In the genomic region with DNA sequence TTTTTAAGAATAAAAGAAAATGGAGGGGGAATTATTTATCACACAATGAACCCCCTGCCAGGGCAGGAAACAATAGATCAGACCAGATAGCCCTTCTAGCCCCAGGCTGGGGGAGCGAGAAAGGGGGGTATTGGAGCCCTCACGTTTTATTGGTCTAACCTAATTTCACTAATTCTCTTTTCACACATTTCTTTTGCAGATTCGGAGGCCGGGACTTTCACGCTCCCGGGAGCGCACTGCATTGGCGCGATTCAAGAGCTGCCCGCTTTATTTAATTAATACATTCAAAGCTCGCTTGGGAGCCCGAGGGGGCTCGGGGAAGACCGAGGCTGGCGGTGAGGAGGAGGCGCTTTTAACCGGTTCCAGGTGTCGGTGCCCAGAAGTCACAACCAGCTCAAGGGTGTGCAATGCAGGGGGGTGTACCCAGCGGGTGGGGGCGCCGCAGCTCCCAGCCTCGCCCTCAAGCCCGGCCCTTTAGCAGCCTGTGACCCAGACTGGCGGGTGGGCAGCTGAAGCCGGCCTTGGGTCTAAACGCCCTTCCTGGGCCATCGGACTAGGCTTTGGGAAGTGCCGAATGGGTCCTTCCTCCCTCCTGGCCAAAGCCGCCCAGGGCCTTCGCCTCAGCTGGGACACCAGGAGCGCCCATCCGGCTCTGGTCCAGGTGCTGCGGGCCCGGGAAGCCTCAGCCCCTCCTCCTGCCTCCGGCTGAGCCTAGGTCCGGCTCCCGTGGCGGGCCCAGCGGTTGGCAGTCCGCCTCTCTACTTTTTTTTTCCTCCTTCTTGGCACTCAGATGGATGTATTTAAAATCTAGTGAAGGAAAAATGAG, we compare ENCODE assay signal across 11 cellular contexts. TPM values are rescaled to one million over a fixed set of nuclear protein-coding genes. Genes with fewer than 3 reads are reported as not detected.
DNase-seq lines count a peak whose midpoint lies in the region; ATAC-seq lines count a peak whose summit lies in the region.
"Had no signal": no experiment of that assay in that cellular context is flagged by ENCODE, and none has a peak within 500 bp of the region (broad histone marks: within the 10 kb centered on the region; RNA-seq: fewer than 3 reads in every experiment).

No MANE protein-coding gene starts in this region.

- H3K4me1 Mint-ChIP-seq in immature natural killer cell, result peaks cover 23 to 45% of the 10 kb centered on the region in 2 donors

- H3K4me1 ChIP-seq in stomach smooth muscle (ENCODE audit: control insufficient read depth, insufficient read depth, low read length), result peaks cover 33% of the 10 kb centered on the region

- peak overlapping the region; percentile 23 to 63 (median 44) for H3K4me3 Mint-ChIP-seq in immature natural killer cell

- no peaks in the 10 kb centered on the region for H3K36me3 ChIP-seq in stomach smooth muscle (ENCODE audit: control insufficient read depth in 2 of 2, insufficient read depth in 2 of 2, low read length in 2 of 2)
- H3K36me3 ChIP-seq: right atrium auricular region had no signal

- H3K27ac ChIP-seq in stomach smooth muscle (ENCODE audit: low read length), result no peak overlapping the region
- H3K27ac ChIP-seq: right atrium auricular region had no signal

- ATAC-seq in GM21786 (IDR thresholded peaks at IDR 0.05; ENCODE audit: unreplicated experiment), result no peak

- H3K27me3 ChIP-seq in stomach smooth muscle (ENCODE audit: control insufficient read depth in 1 of 2, insufficient read depth in 2 of 2, low read length in 2 of 2), result peaks cover 54 to 73% of the 10 kb centered on the region in 2 donors

- no peak overlapping the region for H3K9ac ChIP-seq in stomach smooth muscle (ENCODE audit: low read length in 2 of 2)

- peaks cover 30 to 63% (median 37%) of the 10 kb centered on the region in 3 donors for H3K27me3 Mint-ChIP-seq in immature natural killer cell (ENCODE audit: low read depth in 3 of 3)

- peaks cover 0 to 12% (median 1%) of the 10 kb centered on the region in 6 donors for H3K9me3 Mint-ChIP-seq in immature natural killer cell

- DNase-seq in activated gamma-delta T cell (lab: John Stamatoyannopoulos, UW) (peak; percentile 5), activated gamma-delta T cell treated with Interleukin-2 at 50 U/mL for 16 hours (no peak), immature natural killer cell (no peak), NAMALWA (ENCODE audit: low spot score) (no peak), SHP77 treated with DMSO at 0.1 percent for 48 hours (lab: John Stamatoyannopoulos, UW) (no peak)
- peak; percentile 26 to 29 for DNase-seq in activated T-cell treated with anti-CD3 and anti-CD28 coated beads, Interleukin-2, amount 50 U/mL, for 48 hours
- DNase-seq: COR-L47, NCI-H524 had no signal

- no peaks in the 10 kb centered on the region for H3K36me3 Mint-ChIP-seq in immature natural killer cell

- peak overlapping the region; percentile 31 to 47 for H3K4me3 ChIP-seq in stomach smooth muscle (ENCODE audit: low read length in 2 of 2)

- H3K27ac Mint-ChIP-seq in immature natural killer cell, result no peak overlapping the region

- no peaks in the 10 kb centered on the region for H3K9me3 ChIP-seq in stomach smooth muscle (ENCODE audit: control insufficient read depth in 2 of 2, low read length in 2 of 2)

RNA-seq across cellular contexts. Expression of a gene that starts 5.3 kb away (rescaled TPM):
- not detected for polyA plus RNA-seq in immature natural killer cell

Comparison
In these comparisons a context has a peak if more than half of its experiments do, and no peak if none do; other contexts are left out.
1. DNase-seq: peak in activated gamma-delta T cell (single experiment) and activated T-cell treated with anti-CD3 and anti-CD28 coated beads, Interleukin-2, amount 50 U/mL, for 48 hours (2 of 2); none in activated gamma-delta T cell treated with Interleukin-2 at 50 U/mL for 16 hours (single experiment), immature natural killer cell (0 of 3), NAMALWA (single experiment) and SHP77 treated with DMSO at 0.1 percent for 48 hours (single experiment).